In the genomic region with DNA sequence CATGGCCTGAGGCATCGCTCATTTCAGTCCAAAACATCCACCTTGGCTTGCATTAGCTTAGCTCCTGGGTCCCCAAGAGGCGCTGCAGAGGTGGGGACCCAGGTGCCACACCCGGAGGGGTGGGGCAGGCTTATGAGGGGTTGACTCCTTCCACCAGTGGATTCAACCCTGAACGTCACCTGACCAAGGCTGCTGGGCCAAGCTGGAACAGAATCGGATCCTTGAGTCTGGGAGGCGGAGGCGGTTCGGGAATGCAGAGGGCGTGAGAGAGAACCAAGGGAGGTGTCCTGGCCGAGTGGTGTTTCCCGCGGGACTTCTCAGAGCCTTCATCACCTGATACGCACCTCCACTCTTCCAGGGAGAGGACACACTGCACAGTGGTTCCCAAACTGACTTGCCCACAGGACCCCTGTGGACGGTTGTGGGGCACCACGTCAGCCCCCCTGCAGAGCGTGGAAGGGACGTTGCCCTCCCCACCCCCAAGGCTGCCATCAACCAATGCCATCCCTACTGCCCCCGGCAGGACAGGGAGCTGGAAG, we compare ENCODE assay signal across 22 cellular contexts. TPM values are rescaled to one million over a fixed set of nuclear protein-coding genes. Genes with fewer than 3 reads are reported as not detected.
A peak's percentile ranks its signal among the peaks of the same experiment; 100 is the strongest.
DNase-seq lines count a peak whose midpoint lies in the region; ATAC-seq, FAIRE-seq and TF ChIP-seq lines count a peak whose summit lies in the region.
"Had no signal": no experiment of that assay in that cellular context is flagged by ENCODE, and none has a peak within 500 bp of the region (broad histone marks: within the 10 kb centered on the region; RNA-seq: fewer than 3 reads in every experiment).

No MANE protein-coding gene starts in this region.

- H3K4ac ChIP-seq in H1 (replicated peaks; ENCODE audit: insufficient read length, low read depth, low read length) (no peak overlapping the region), trophoblast cell (ENCODE audit: low read depth, low read length) (no peak overlapping the region)

- peaks cover 49% of the 10 kb centered on the region for H3K4me1 ChIP-seq in Caco-2
- peaks cover 0 to 16% (median 8%) of the 10 kb centered on the region in 4 experiments; a peak in 4 of 7 replicates for H3K4me1 ChIP-seq in H1 (replicated peaks in 1 of 4; ENCODE audit: control insufficient read depth in 3 of 4, insufficient read depth in 4 of 4, low read length in 3 of 4)
- H3K4me1 ChIP-seq in trophoblast cell (ENCODE audit: control insufficient read depth in 1 of 2, insufficient read depth in 2 of 2, low read length in 2 of 2): peaks cover 12 to 17% of the 10 kb centered on the region in 2 experiments

- FAIRE-seq in H1 (lab: Jason Lieb, UNC): no peak
- FAIRE-seq: GM12878, HTR-8/SVneo had no signal

- H4K12ac ChIP-seq in trophoblast cell (ENCODE audit: low read depth, low read length): no peak overlapping the region

- no peak overlapping the region for H4K5ac ChIP-seq in H1 (ENCODE audit: insufficient read length, low read depth, low read length)

- H3K27me3 Mint-ChIP-seq in Caco-2 (ENCODE audit: insufficient read depth, unreplicated experiment): no peaks in the 10 kb centered on the region
- H3K27me3 Mint-ChIP-seq: B cell had no signal

- no peak overlapping the region for H2BK20ac ChIP-seq in H1 (ENCODE audit: low read length)

- H4K8ac ChIP-seq in H1 (ENCODE audit: extremely low read depth, insufficient read depth, low read length): peak overlapping the region; percentile 68; the same call in 1 of the 2 replicates
- no peak overlapping the region for H4K8ac ChIP-seq in trophoblast cell (ENCODE audit: low read depth, low read length)

- H3K9me3 Mint-ChIP-seq in Caco-2 (ENCODE audit: unreplicated experiment): no peaks in the 10 kb centered on the region

- no peak for TF ChIP-seq POLR2A in H1 (IDR thresholded peaks at IDR 0.05; ENCODE audit: control extremely low read depth in 1 of 2, low read depth in 2 of 2, low read length in 2 of 2)

- no peak overlapping the region for H3K23ac ChIP-seq in H1 (ENCODE audit: insufficient read length)
- H3K23ac ChIP-seq in trophoblast cell (ENCODE audit: low read length): no peak overlapping the region

- CTCF ChIA-PET in Caco-2 (lab: Charles Lee): no interaction called here
- CTCF ChIA-PET in H1 (lab: Charles Lee; ENCODE audit: partially characterized antibody): interaction anchor here (1.0 to 1.4 kb wide), 3 partner anchors 9 to 14 kb away, joined by 3 to 7 read pairs (median 3); no protein-coding TSS in a partner anchor
- CTCF ChIA-PET in HEK293T (lab: Yijun Ruan, JAX): no interaction called here

- no peaks in the 10 kb centered on the region for H4K20me1 ChIP-seq in H1 (replicated peaks in 1 of 2; ENCODE audit: control insufficient read depth in 1 of 2, insufficient read depth in 2 of 2, low read length in 2 of 2)

- TF ChIP-seq EP300 in Ishikawa (IDR thresholded peaks at IDR 0.05; ENCODE audit: borderline replicate concordance) (no peak), H1 (IDR thresholded peaks at IDR 0.05; ENCODE audit: borderline replicate concordance in 1 of 2, low read depth in 2 of 2, low read length in 2 of 2) (no peak)

- intact Hi-C loops in Caco-2 (cut with micrococcal nuclease; ENCODE audit: unreplicated experiment): no loop called here

- DNase-seq in Caco-2 (no peak), H1 (ENCODE audit: low read depth in 1 of 2, low spot score in 2 of 2) (no peak), retina (peak; percentile 10), HEK293T (ENCODE audit: extremely low spot score) (no peak), foreskin fibroblast (no peak), trophoblast cell (no peak)
- DNase-seq: DMS153, EL, GOT3, NCI-H1105, NCI-H2081, NCI-H2171 treated with DMSO at 0.1 percent for 48 hours, NCI-H446, NCI-H69 had no signal

- no peak overlapping the region for H2BK15ac ChIP-seq in H1 (ENCODE audit: low read length)

- WGBS in H1 (ENCODE audit: extremely low coverage in 1 of 2, insufficient coverage in 1 of 2, insufficient read length in 1 of 2, insufficient replicate concordance in 2 of 2, low coverage in 1 of 2, low lambda C conversion rate in 2 of 2, missing lambda C conversion rate in 1 of 2), 2 experiments: 91% methylated on average over 18 of the region's 18 CpGs; no CpG with 5 or more reads in 1 of the 2 experiments
- no CpG with 5 or more reads among the region's 18 CpGs for WGBS in trophoblast cell (ENCODE audit: extremely low coverage, insufficient coverage, insufficient read length)

- H3K14ac ChIP-seq in H1 (ENCODE audit: insufficient read length) (no peak overlapping the region), trophoblast cell (ENCODE audit: low read length) (no peak overlapping the region)

- H3K36me3 Mint-ChIP-seq in Caco-2 (ENCODE audit: insufficient read depth, unreplicated experiment): peaks cover 56% of the 10 kb centered on the region

- H3K56ac ChIP-seq in H1 (replicated peaks; ENCODE audit: insufficient read length, low read depth, low read length): no peak overlapping the region

- peaks cover 22% of the 10 kb centered on the region for H3K4me1 Mint-ChIP-seq in Caco-2 (ENCODE audit: low read depth, unreplicated experiment)

- POLR2A ChIA-PET in Caco-2 (lab: Charles Lee) (no interaction called here), H1 (lab: Charles Lee; ENCODE audit: partially characterized antibody) (interaction anchor here (0.9 to 2.4 kb wide), 3 partner anchors 9 to 31 kb away, joined by 3 to 8 read pairs (median 3); no protein-coding TSS in a partner anchor), HEK293T (lab: Yijun Ruan, JAX) (no interaction called here)

- H3K79me1 ChIP-seq in H1 (ENCODE audit: low read depth, low read length): no peaks in the 10 kb centered on the region
- H3K79me1 ChIP-seq in trophoblast cell (ENCODE audit: low read length): peaks cover 16% of the 10 kb centered on the region

- H3K23me2 ChIP-seq in H1 (ENCODE audit: low read depth, low read length): peaks cover 9% of the 10 kb centered on the region; the same call in 1 of the 2 replicates

- no peak for TF ChIP-seq CTCF in Caco-2 (IDR thresholded peaks at IDR 0.05; ENCODE audit: insufficient read depth in 1 of 2, low read depth in 1 of 2, low read length in 1 of 2, severe bottlenecking in 1 of 2, unreplicated experiment in 1 of 2)
- TF ChIP-seq CTCF in H1 (IDR thresholded peaks at IDR 0.05; ENCODE audit: control extremely low read depth in 1 of 3, insufficient read depth in 1 of 3, low read depth in 1 of 3, low read length in 3 of 3): no peak
- no peak for TF ChIP-seq CTCF in foreskin fibroblast (IDR thresholded peaks at IDR 0.05; ENCODE audit: low read depth, low read length)

- H3K27ac ChIP-seq in H1 (ENCODE audit: low read depth, low read length) (no peak overlapping the region), trophoblast cell (ENCODE audit: low read depth, low read length) (no peak overlapping the region)
- H3K27ac ChIP-seq: SK-N-MC had no signal

- H2BK12ac ChIP-seq in H1 (ENCODE audit: low read depth, low read length): no peak overlapping the region
- no peak overlapping the region for H2BK12ac ChIP-seq in trophoblast cell (ENCODE audit: low read length)

- H2BK5ac ChIP-seq in H1 (ENCODE audit: low read depth, low read length) (no peak overlapping the region), trophoblast cell (ENCODE audit: low read depth, low read length, poor library complexity) (no peak overlapping the region)

- H3K4me3 ChIP-seq in Caco-2 (ENCODE audit: low read depth, low read length): no peak overlapping the region
- no peak overlapping the region for H3K4me3 ChIP-seq in H1 (ENCODE audit: extremely low read depth in 1 of 4, insufficient read depth in 2 of 4, low read depth in 3 of 4, low read length in 4 of 4)
- no peak overlapping the region for H3K4me3 ChIP-seq in foreskin fibroblast (ENCODE audit: low read depth in 1 of 2, low read length in 2 of 2)
- H3K4me3 ChIP-seq in trophoblast cell (ENCODE audit: low read depth, low read length): no peak overlapping the region
- H3K4me3 ChIP-seq: GM12878, Peyer's patch, SK-N-MC had no signal

- no TSS peak for BruUV-seq in Caco-2 (replicated peaks; lab: Mats Ljungman, UMichigan)

- H4K91ac ChIP-seq in H1 (replicated peaks; ENCODE audit: insufficient read length, low read length) (no peak overlapping the region), trophoblast cell (ENCODE audit: low read depth, low read length) (no peak overlapping the region)

- ATAC-seq in GM19395 (IDR thresholded peaks at IDR 0.05; ENCODE audit: unreplicated experiment): no peak
- ATAC-seq: GM12878, Right ventricle myocardium inferior had no signal

- H2AFZ ChIP-seq in H1 (ENCODE audit: low read length): no peak overlapping the region
- H2AFZ ChIP-seq in trophoblast cell (ENCODE audit: insufficient read depth, low read length, poor library complexity): no peak overlapping the region

- H3K4me3 Mint-ChIP-seq in Caco-2 (ENCODE audit: unreplicated experiment): no peak overlapping the region
- H3K4me3 Mint-ChIP-seq: B cell had no signal

- no peak for TF ChIP-seq RAD21 in Ishikawa (IDR thresholded peaks at IDR 0.05; ENCODE audit: low read depth)
- TF ChIP-seq RAD21 in H1 (IDR thresholded peaks at IDR 0.05 in 1 of 2, conservative IDR thresholded peaks at IDR 0.05 in 1 of 2; ENCODE audit: low read depth in 2 of 2, low read length in 2 of 2): no peak

- H2BK120ac ChIP-seq in H1 (replicated peaks; ENCODE audit: low read depth, low read length): no peak overlapping the region
- no peak overlapping the region for H2BK120ac ChIP-seq in trophoblast cell (ENCODE audit: insufficient read depth, low read length, poor library complexity)

- H2AK5ac ChIP-seq in H1 (ENCODE audit: low read depth, low read length) (no peak overlapping the region), trophoblast cell (ENCODE audit: low read length) (no peak overlapping the region)

- H3K36me3 ChIP-seq in Caco-2 (ENCODE audit: control insufficient read depth, insufficient read depth, low read length) (no peaks in the 10 kb centered on the region; the same call in none of the 2 replicates), H1 (ENCODE audit: control insufficient read depth in 2 of 4, insufficient read depth in 4 of 4, low read length in 3 of 4) (no peaks in the 10 kb centered on the region), trophoblast cell (ENCODE audit: control insufficient read depth in 1 of 2, insufficient read depth in 2 of 2, low read length in 2 of 2) (peaks cover 0 to 4% of the 10 kb centered on the region in 2 experiments)
- H3K36me3 ChIP-seq: Peyer's patch had no signal

- no peak overlapping the region for H3K9ac ChIP-seq in H1 (replicated peaks in 1 of 4; ENCODE audit: extremely low read depth in 1 of 4, low read depth in 3 of 4, low read length in 3 of 4)
- H3K9ac ChIP-seq in trophoblast cell (ENCODE audit: low read length): no peak overlapping the region

- H3K27ac Mint-ChIP-seq in Caco-2 (ENCODE audit: unreplicated experiment): peak overlapping the region; percentile 86
- H3K27ac Mint-ChIP-seq: B cell had no signal

- no peaks in the 10 kb centered on the region for H3K79me2 ChIP-seq in H1 (ENCODE audit: control insufficient read depth in 1 of 2, insufficient read depth in 2 of 2, low read length in 2 of 2)
- H3K79me2 ChIP-seq in trophoblast cell (ENCODE audit: control insufficient read depth, insufficient read depth, low read length, poor library complexity): peaks cover 3% of the 10 kb centered on the region

- H3K27me3 ChIP-seq in Caco-2 (replicated peaks; ENCODE audit: control insufficient read depth, insufficient read depth, low read length) (no peaks in the 10 kb centered on the region), H1 (replicated peaks in 1 of 4; ENCODE audit: control insufficient read depth in 3 of 4, extremely low read depth in 1 of 4, insufficient read depth in 3 of 4, low read length in 3 of 4) (no peaks in the 10 kb centered on the region), trophoblast cell (ENCODE audit: insufficient read depth, low read length) (no peaks in the 10 kb centered on the region)
- H3K27me3 ChIP-seq: Peyer's patch had no signal

- H3K18ac ChIP-seq in H1 (ENCODE audit: extremely low read depth, low read length) (no peak overlapping the region), trophoblast cell (ENCODE audit: low read length) (no peak overlapping the region)

- H3K9me3 ChIP-seq in Caco-2 (no peaks in the 10 kb centered on the region), H1 (ENCODE audit: insufficient read depth in 2 of 2, low read depth in 1 of 2, low read length in 1 of 2) (no peaks in the 10 kb centered on the region), trophoblast cell (ENCODE audit: insufficient read depth, low read depth, low read length) (peaks cover 2% of the 10 kb centered on the region)
- H3K9me3 ChIP-seq: Peyer's patch had no signal

- no peak overlapping the region for H3K4me2 ChIP-seq in H1 (ENCODE audit: insufficient read depth in 1 of 2, low read depth in 2 of 2, low read length in 2 of 2)
- no peak overlapping the region for H3K4me2 ChIP-seq in trophoblast cell (ENCODE audit: low read length)

RNA-seq across cellular contexts. Expression of a gene that starts 4.5 kb away (rescaled TPM):
- 14.7 and 15.4 TPM in 2 replicates for total RNA-seq in Caco-2 (2022)
- total RNA-seq in H1 (2021; fragmentation: NEBNext Ultra II Directional; extraction: Animal tissue kit (Norgen Biotek cat#: 25700)): 7.7 and 8.5 TPM in 2 replicates
- polyA plus RNA-seq in H1 (2011; rRNA removed): 5.3 and 7.4 TPM in 2 replicates
- 7.2 TPM for polyA plus RNA-seq in H1 (2011; cell fraction: cytosol; rRNA removed)
- polyA plus RNA-seq in H1 (2011; cell fraction: nucleus; rRNA removed): 64.5 TPM
- 4.7 to 12.0 TPM (median 11.0 TPM) in 4 replicates for polyA plus RNA-seq in H1 (2012, experiment 1 of 2)
- 4.4 TPM for polyA plus RNA-seq in H1 (2012, experiment 2 of 2)
- 8.1 TPM for polyA plus RNA-seq in H1 (2013, experiment 1 of 2)
- 6.8 TPM for polyA plus RNA-seq in H1 (2013, experiment 2 of 2)
- 8.8 and 9.6 TPM in 2 replicates for polyA minus RNA-seq in H1 (2011; rRNA and poly(A)+ RNA removed)
- 5.7 TPM for polyA minus RNA-seq in H1 (2011; cell fraction: cytosol; rRNA and poly(A)+ RNA removed)
- 14.6 TPM for polyA minus RNA-seq in H1 (2011; cell fraction: nucleus; rRNA and poly(A)+ RNA removed)
- polyA plus RNA-seq in trophoblast cell (2013): 150 and 168 TPM in 2 replicates

RNA-seq across cellular contexts. Expression of a gene that starts 40.4 kb away (rescaled TPM):
- 122 and 124 TPM in 2 replicates for total RNA-seq in Caco-2 (2022)
- total RNA-seq in H1 (2021; fragmentation: NEBNext Ultra II Directional; extraction: Animal tissue kit (Norgen Biotek cat#: 25700)): 104 and 116 TPM in 2 replicates
- polyA plus RNA-seq in H1 (2011; rRNA removed): 76.9 and 115 TPM in 2 replicates
- polyA plus RNA-seq in H1 (2011; cell fraction: cytosol; rRNA removed): 49.6 TPM
- polyA plus RNA-seq in H1 (2011; cell fraction: nucleus; rRNA removed): 250 TPM
- 41.9 to 92.6 TPM (median 87.4 TPM) in 4 replicates for polyA plus RNA-seq in H1 (2012, experiment 1 of 2)
- 126 TPM for polyA plus RNA-seq in H1 (2012, experiment 2 of 2)
- polyA plus RNA-seq in H1 (2013, experiment 1 of 2): 56.2 TPM
- 50.8 TPM for polyA plus RNA-seq in H1 (2013, experiment 2 of 2)
- 37.2 and 46.1 TPM in 2 replicates for polyA minus RNA-seq in H1 (2011; rRNA and poly(A)+ RNA removed)
- polyA minus RNA-seq in H1 (2011; cell fraction: cytosol; rRNA and poly(A)+ RNA removed): 61.9 TPM
- polyA minus RNA-seq in H1 (2011; cell fraction: nucleus; rRNA and poly(A)+ RNA removed): 96.2 TPM
- 35.4 and 39.0 TPM in 2 replicates for polyA plus RNA-seq in trophoblast cell (2013)
